In the genomic region with DNA sequence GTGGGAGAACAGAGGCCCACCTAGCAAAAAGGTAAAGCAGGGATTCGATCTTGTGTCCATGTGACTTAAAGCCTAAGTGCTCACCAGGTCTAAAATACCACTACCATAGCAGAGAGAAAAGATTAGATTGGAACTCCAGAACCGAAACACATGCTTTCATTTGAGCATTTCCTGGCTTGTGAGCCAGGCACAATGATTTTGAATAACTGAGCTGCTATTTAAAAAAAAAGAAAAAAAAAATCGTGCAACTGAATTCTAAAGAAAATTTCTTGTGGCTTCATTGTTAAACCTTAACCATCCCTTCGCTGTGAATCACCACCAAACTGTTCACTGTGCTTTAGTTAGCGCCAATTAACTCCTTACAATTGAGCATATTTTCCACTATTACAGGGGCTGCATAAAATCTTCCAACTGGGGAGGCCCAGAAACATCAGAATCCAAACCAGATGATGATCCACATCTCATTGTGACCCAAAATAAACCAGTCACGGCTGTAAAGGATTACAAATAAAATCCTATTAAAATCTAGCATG, we compare ENCODE assay signal across 13 cellular contexts.
A peak's percentile ranks its signal among the peaks of the same experiment; 100 is the strongest.
DNase-seq lines count a peak whose midpoint lies in the region; ATAC-seq and TF ChIP-seq lines count a peak whose summit lies in the region.
"Had no signal": no experiment of that assay in that cellular context is flagged by ENCODE, and none has a peak within 500 bp of the region (broad histone marks: within the 10 kb centered on the region; RNA-seq: fewer than 3 reads in every experiment).

No MANE protein-coding gene starts in this region.

- no peak for TF ChIP-seq POLR2A in erythroblast (IDR thresholded peaks at IDR 0.05; ENCODE audit: low read length)

- DNase-seq in NCI-H82 (lab: John Stamatoyannopoulos, UW) (peak; percentile 42), NCI-H82 treated with DMSO at 0.1 percent for 48 hours (lab: John Stamatoyannopoulos, UW; ENCODE audit: unreplicated experiment) (no peak), astrocyte of the hippocampus (ENCODE audit: low read depth, low spot score) (peak; percentile 35), kidney tubule cell (ENCODE audit: low spot score) (peak; percentile 26), erythroblast (lab: John Stamatoyannopoulos, UW) (no peak), NOMO-1 treated with dmso at 0.1 percent for 144 hours (lab: John Stamatoyannopoulos, UW; ENCODE audit: unreplicated experiment) (no peak), NCI-H1436 treated with DMSO at 0.1 percent for 48 hours (lab: John Stamatoyannopoulos, UW) (no peak)
- DNase-seq: Calu3; CD4-positive, CD25-positive, alpha-beta regulatory T cell; DMS 273 treated with DMSO at 0.1 percent for 48 hours; GOT3; H9 had no signal

- no peak for ATAC-seq in HG03095 (IDR thresholded peaks at IDR 0.05; ENCODE audit: unreplicated experiment)

Comparison
In these comparisons a context has a peak if more than half of its experiments do, and no peak if none do; other contexts are left out.
1. DNase-seq: peak in NCI-H82 (single experiment), astrocyte of the hippocampus (single experiment) and kidney tubule cell (single experiment); none in NCI-H82 treated with DMSO at 0.1 percent for 48 hours (single experiment), erythroblast (0 of 2), NOMO-1 treated with dmso at 0.1 percent for 144 hours (single experiment) and NCI-H1436 treated with DMSO at 0.1 percent for 48 hours (single experiment).